ENCODE assay signal across 24 cellular contexts in the genomic region with DNA sequence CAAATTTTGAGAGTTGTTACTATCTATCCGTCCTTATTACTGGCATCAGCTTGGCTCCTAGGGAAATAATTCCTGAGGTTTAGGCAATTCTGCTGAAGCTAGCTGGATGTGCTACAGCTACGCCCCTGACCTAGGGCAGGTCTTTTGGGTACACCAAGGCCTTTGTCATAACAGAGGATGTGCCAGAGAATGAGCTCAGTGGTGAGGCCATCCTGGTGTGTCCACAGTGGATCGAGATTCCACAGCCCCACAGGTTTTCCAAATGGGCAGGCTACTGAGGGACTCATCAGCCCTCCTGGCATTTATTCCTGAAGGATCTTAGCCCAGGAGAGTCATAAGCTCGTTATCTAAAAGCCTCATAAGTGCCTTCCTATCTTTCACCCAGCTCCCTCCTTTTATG.
"Had no signal": no experiment of that assay in that cellular context is flagged by ENCODE, and none has a peak within 500 bp of the region (broad histone marks: within the 10 kb centered on the region; RNA-seq: fewer than 3 reads in every experiment).

No MANE protein-coding gene starts in this region.

- H3K27ac ChIP-seq: esophagus squamous epithelium, neural progenitor cell, spleen, thyroid gland, uterus had no signal

- H3K9me3 ChIP-seq: esophagus squamous epithelium, spleen, thyroid gland, uterus had no signal

- H3K4me2 ChIP-seq: neural progenitor cell had no signal

- H3K9ac ChIP-seq: neural progenitor cell had no signal

- ATAC-seq: activated CD4-positive, alpha-beta T cell treated with anti-CD3 and anti-CD28 coated beads for 36 hours; activated T-cell treated with anti-CD3 and anti-CD28 coated beads, Interleukin-2, amount 50 U/mL, for 4 hours; naive thymus-derived CD4-positive, alpha-beta T cell; T-helper 17 cell had no signal

- H3K4me3 ChIP-seq: esophagus squamous epithelium, lung, neural progenitor cell, spleen, thyroid gland, uterus had no signal

- H3K4me1 ChIP-seq: neural progenitor cell, spleen had no signal

- DNase-seq: activated B cell treated with CpG ODN at 0.5 μM for 24 hours; activated CD4-positive, alpha-beta T cell treated with anti-CD3 and anti-CD28 coated beads for 36 hours; activated CD4-positive, alpha-beta T cell treated with anti-CD3 and anti-CD28 coated beads, Interleukin-2, amount 50 U/mL, for 4 hours; activated CD8-positive, alpha-beta memory T cell treated with anti-CD3 and anti-CD28 coated beads for 24 hours; activated CD8-positive, alpha-beta memory T cell treated with anti-CD3 and anti-CD28 coated beads, Interleukin-2, amount 50 U/mL, for 48 hours; activated naive CD4-positive, alpha-beta T cell treated with Interleukin-2 at 50 U/mL for 16 hours; activated naive CD8-positive, alpha-beta T cell treated with anti-CD3 and anti-CD28 coated beads for 36 hours; activated T-cell treated with anti-CD3 and anti-CD28 coated beads, Interleukin-2, amount 50 U/mL, for 4 hours; amniotic stem cell; cortex of kidney; endodermal cell; esophagus squamous epithelium; foreskin fibroblast; kidney; naive thymus-derived CD4-positive, alpha-beta T cell; retina; spleen; stimulated activated CD4-positive, alpha-beta T cell treated with anti-CD3 and anti-CD28 coated beads, Interleukin-4, amount 100 ng/mL, for 1 hour; stimulated activated naive CD4-positive, alpha-beta T cell; T-helper 17 cell; thyroid gland; uterus had no signal

- H2AFZ ChIP-seq: neural progenitor cell had no signal

- H3K27me3 ChIP-seq: neural progenitor cell, thyroid gland, uterus had no signal

- H3K36me3 ChIP-seq: esophagus squamous epithelium, neural progenitor cell, spleen, thyroid gland, uterus had no signal
